In genomic region chr7:2517678-2518077, GRCh38 we compare ENCODE assay signal across 14 cellular contexts. TPM values are rescaled to one million over a fixed set of nuclear protein-coding genes. Genes with fewer than 3 reads are reported as not detected.
DNase-seq lines count a peak whose midpoint lies in the region; ATAC-seq and TF ChIP-seq lines count a peak whose summit lies in the region.
"Had no signal": no experiment of that assay in that cellular context is flagged by ENCODE, and none has a peak within 500 bp of the region (broad histone marks: within the 10 kb centered on the region; RNA-seq: fewer than 3 reads in every experiment).

No MANE protein-coding gene starts in this region.

- H3K36me3 Mint-ChIP-seq in activated T-cell treated with anti-CD3 and anti-CD28 coated beads, Interleukin-2, amount 50 U/mL, for 4 hours (ENCODE audit: insufficient read depth): no peaks in the 10 kb centered on the region
- H3K36me3 Mint-ChIP-seq in stimulated activated memory B cell treated with anti-CD40 and anti-IgM and Interleukin-4, amounts not matched to agents 10 μg/mL and 1 μg/mL and 100 μg/mL, for 72 hours: peaks cover 5% of the 10 kb centered on the region

- no peaks in the 10 kb centered on the region for H3K27me3 Mint-ChIP-seq in activated T-cell treated with anti-CD3 and anti-CD28 coated beads, Interleukin-2, amount 50 U/mL, for 4 hours (ENCODE audit: low read depth)
- no peaks in the 10 kb centered on the region for H3K27me3 Mint-ChIP-seq in stimulated activated memory B cell treated with anti-CD40 and anti-IgM and Interleukin-4, amounts not matched to agents 10 μg/mL and 1 μg/mL and 100 μg/mL, for 72 hours

- H3K27ac ChIP-seq in WERI-Rb-1: peak overlapping the region; percentile 66
- H3K27ac ChIP-seq in colonic mucosa: no peak overlapping the region
- H3K27ac ChIP-seq: thoracic aorta had no signal

- H3K27ac Mint-ChIP-seq in stimulated activated memory B cell treated with anti-CD40 and anti-IgM and Interleukin-4, amounts not matched to agents 10 μg/mL and 1 μg/mL and 100 μg/mL, for 72 hours: peak overlapping the region; percentile 46

- no peaks in the 10 kb centered on the region for H3K9me3 Mint-ChIP-seq in activated T-cell treated with anti-CD3 and anti-CD28 coated beads, Interleukin-2, amount 50 U/mL, for 4 hours
- no peaks in the 10 kb centered on the region for H3K9me3 Mint-ChIP-seq in stimulated activated memory B cell treated with anti-CD40 and anti-IgM and Interleukin-4, amounts not matched to agents 10 μg/mL and 1 μg/mL and 100 μg/mL, for 72 hours

- H3K4me1 ChIP-seq in colonic mucosa: peaks cover 10% of the 10 kb centered on the region

- H3K9me3 ChIP-seq in WERI-Rb-1 (ENCODE audit: severe bottlenecking) (no peaks in the 10 kb centered on the region), colonic mucosa (no peaks in the 10 kb centered on the region)
- H3K9me3 ChIP-seq: thoracic aorta had no signal

- H3K36me3 ChIP-seq in WERI-Rb-1: peaks cover 7% of the 10 kb centered on the region
- no peaks in the 10 kb centered on the region for H3K36me3 ChIP-seq in colonic mucosa
- H3K36me3 ChIP-seq: thoracic aorta had no signal

- TF ChIP-seq CTCF in WERI-Rb-1 (IDR thresholded peaks at IDR 0.05; ENCODE audit: low read depth, low read length) (no peak), fibroblast of the aortic adventitia (IDR thresholded peaks at IDR 0.05; ENCODE audit: insufficient read depth, low read length) (no peak), colonic mucosa (IDR thresholded peaks at IDR 0.05) (no peak)

- DNase-seq in activated T-cell treated with anti-CD3 and anti-CD28 coated beads, Interleukin-2, amount 50 U/mL, for 4 hours: no peak
- no peak for DNase-seq in activated T-cell treated with anti-CD3 and anti-CD28 coated beads for 4 hours
- no peak for DNase-seq in WERI-Rb-1
- peak; percentile 16 for DNase-seq in fibroblast of the aortic adventitia (ENCODE audit: low read depth)
- no peak for DNase-seq in colonic mucosa
- no peak for DNase-seq in DMS153 (lab: John Stamatoyannopoulos, UW)
- DNase-seq: activated effector memory CD4-positive, alpha-beta T cell treated with Interleukin-2 at 50 U/mL for 16 hours; effector memory CD4-positive, alpha-beta T cell; NCI-H1436 treated with DMSO at 0.1 percent for 48 hours; occipital lobe; stimulated activated CD4-positive, alpha-beta T cell treated with anti-CD3 and anti-CD28 coated beads, Interleukin-4, amount 100 ng/mL, for 4 hours had no signal

- ATAC-seq in activated T-cell treated with anti-CD3 and anti-CD28 coated beads, Interleukin-2, amount 50 U/mL, for 4 hours: no peak
- ATAC-seq in stimulated activated memory B cell treated with anti-CD40 and anti-IgM and Interleukin-4, amounts not matched to agents 10 μg/mL and 1 μg/mL and 100 μg/mL, for 72 hours: no peak
- no peak for ATAC-seq in HG02973 (IDR thresholded peaks at IDR 0.05; ENCODE audit: unreplicated experiment)

- H3K4me3 ChIP-seq in WERI-Rb-1 (ENCODE audit: low read depth, low read length): no peak overlapping the region
- H3K4me3 ChIP-seq in fibroblast of the aortic adventitia (ENCODE audit: low read depth, low read length): no peak overlapping the region
- no peak overlapping the region for H3K4me3 ChIP-seq in colonic mucosa
- H3K4me3 ChIP-seq: thoracic aorta had no signal

- intact Hi-C loops in colonic mucosa (cut with DNase I): no loop called here

- H3K4me1 Mint-ChIP-seq in activated T-cell treated with anti-CD3 and anti-CD28 coated beads, Interleukin-2, amount 50 U/mL, for 4 hours (ENCODE audit: low read depth): peaks cover 39% of the 10 kb centered on the region
- H3K4me1 Mint-ChIP-seq in stimulated activated memory B cell treated with anti-CD40 and anti-IgM and Interleukin-4, amounts not matched to agents 10 μg/mL and 1 μg/mL and 100 μg/mL, for 72 hours: peaks cover 44% of the 10 kb centered on the region

- peak overlapping the region; percentile 67 for H3K4me3 Mint-ChIP-seq in activated T-cell treated with anti-CD3 and anti-CD28 coated beads, Interleukin-2, amount 50 U/mL, for 4 hours
- peak overlapping the region; percentile 54 for H3K4me3 Mint-ChIP-seq in stimulated activated memory B cell treated with anti-CD40 and anti-IgM and Interleukin-4, amounts not matched to agents 10 μg/mL and 1 μg/mL and 100 μg/mL, for 72 hours

- no peak overlapping the region for H3K9ac ChIP-seq in colonic mucosa (ENCODE audit: low read depth in 2 of 2, low read length in 2 of 2)

- H3K27me3 ChIP-seq in WERI-Rb-1 (ENCODE audit: insufficient read depth, low read depth, severe bottlenecking) (no peaks in the 10 kb centered on the region), colonic mucosa (no peaks in the 10 kb centered on the region)

RNA-seq across cellular contexts. Expression of gene LFNG, which starts 1.9 kb away (rescaled TPM):
- total RNA-seq in activated T-cell treated with anti-CD3 and anti-CD28 coated beads, Interleukin-2, amount 50 U/mL, for 4 hours: 10 to 100 TPM; 16.1 to 17.7 (median 17.7) TPM
- total RNA-seq in fibroblast of the aortic adventitia (ENCODE audit: low replicate concordance) (0.72 and 2.3 TPM in 2 replicates), colonic mucosa (100 to 1,000 TPM in 1 of 2 donors, 10 to 100 TPM in 1; 61.4 to 105 TPM)

RNA-seq across cellular contexts. Expression of gene BRAT1, which starts 37.6 kb away (rescaled TPM):
- total RNA-seq in activated T-cell treated with anti-CD3 and anti-CD28 coated beads, Interleukin-2, amount 50 U/mL, for 4 hours: 10 to 100 TPM; 40.7 to 55.0 (median 42.6) TPM
- total RNA-seq in fibroblast of the aortic adventitia (ENCODE audit: low replicate concordance): 22.3 and 44.9 TPM in 2 replicates
- total RNA-seq in colonic mucosa: 10 to 100 TPM; 19.3 to 40.0 TPM

RNA-seq across cellular contexts. Expression of gene IQCE, which starts 41.1 kb away (rescaled TPM):
- total RNA-seq in activated T-cell treated with anti-CD3 and anti-CD28 coated beads, Interleukin-2, amount 50 U/mL, for 4 hours: 10 to 100 TPM in 1 of 3 donors, 1 to 10 TPM in 2; 8.9 to 10.4 (median 9.0) TPM
- total RNA-seq in fibroblast of the aortic adventitia (ENCODE audit: low replicate concordance) (14.0 and 210 TPM in 2 replicates), colonic mucosa (10 to 100 TPM; 23.2 to 36.3 TPM)

RNA-seq across cellular contexts. Expression of gene GRIFIN, which starts 41.5 kb away (rescaled TPM):
- total RNA-seq in activated T-cell treated with anti-CD3 and anti-CD28 coated beads, Interleukin-2, amount 50 U/mL, for 4 hours: not detected
- total RNA-seq in fibroblast of the aortic adventitia (ENCODE audit: low replicate concordance): not detected in 2 replicates
- total RNA-seq in colonic mucosa: not detected
- total RNA-seq: occipital lobe, thoracic aorta had no signal
